In the genomic region with DNA sequence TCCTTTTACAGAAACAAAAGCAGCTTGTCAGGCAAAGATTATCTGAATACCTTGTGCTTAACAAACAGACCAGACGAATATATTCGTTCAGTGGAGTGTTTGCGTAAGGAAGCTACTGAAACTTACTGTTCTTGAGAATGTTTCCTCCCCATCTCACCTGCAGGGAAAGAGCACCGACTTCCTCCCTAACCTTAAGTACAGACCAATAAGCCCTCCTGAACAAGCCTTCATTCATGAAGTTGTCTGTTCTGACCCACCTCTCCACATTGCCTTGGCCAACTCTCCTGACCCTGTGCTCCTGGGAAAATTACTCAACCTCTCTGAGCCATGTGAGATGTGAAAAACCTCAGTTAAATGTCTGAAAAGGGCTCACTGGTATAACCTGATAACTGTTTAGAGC, we compare ENCODE assay signal across 13 cellular contexts. TPM values are rescaled to one million over a fixed set of nuclear protein-coding genes. Genes with fewer than 3 reads are reported as not detected.
A peak's percentile ranks its signal among the peaks of the same experiment; 100 is the strongest.
DNase-seq lines count a peak whose midpoint lies in the region; ATAC-seq and TF ChIP-seq lines count a peak whose summit lies in the region.
"Had no signal": no experiment of that assay in that cellular context is flagged by ENCODE, and none has a peak within 500 bp of the region (broad histone marks: within the 10 kb centered on the region; RNA-seq: fewer than 3 reads in every experiment).

No MANE protein-coding gene starts in this region.

- no peaks in the 10 kb centered on the region for H3K27me3 Mint-ChIP-seq in MCF 10A (ENCODE audit: insufficient read depth, unreplicated experiment)
- H3K27me3 Mint-ChIP-seq in activated CD8-positive, alpha-beta T cell treated with anti-CD3 and anti-CD28 coated beads, Interleukin-2, amount 10 ng/mL, durations not matched to agents 7 days and 5 days (ENCODE audit: low read depth): no peaks in the 10 kb centered on the region
- H3K27me3 Mint-ChIP-seq: dendritic cell treated with granulocyte-macrophage colony-stimulating factor and Interleukin-4, amounts not matched to agents 40 ng/mL and 50 ng/mL, for 4 days had no signal

- H3K36me3 ChIP-seq in breast epithelium (no peaks in the 10 kb centered on the region), lower lobe of right lung (no peaks in the 10 kb centered on the region)
- H3K36me3 ChIP-seq: BE2C had no signal

- CTCF ChIA-PET in MCF 10A (lab: Yijun Ruan, JAX): interaction anchor here (1.0 to 1.6 kb wide), 2 partner anchors 17 to 125 kb away, joined by 4 read pairs; no protein-coding TSS in a partner anchor
- CTCF ChIA-PET in activated CD8-positive, alpha-beta T cell treated with anti-CD3 and anti-CD28 coated beads, Interleukin-2, amount 10 ng/mL, durations not matched to agents 7 days and 5 days (lab: Charles Lee): interaction anchor here (1.0 to 1.1 kb wide), 2 partner anchors 17 to 32 kb away, joined by 4 to 5 read pairs; no protein-coding TSS in a partner anchor

- peaks cover 14% of the 10 kb centered on the region for H3K4me1 Mint-ChIP-seq in MCF 10A (ENCODE audit: insufficient read depth, unreplicated experiment)
- peaks cover 41% of the 10 kb centered on the region for H3K4me1 Mint-ChIP-seq in activated CD8-positive, alpha-beta T cell treated with anti-CD3 and anti-CD28 coated beads, Interleukin-2, amount 10 ng/mL, durations not matched to agents 7 days and 5 days (ENCODE audit: low read depth)

- H3K4me1 ChIP-seq in breast epithelium (no peaks in the 10 kb centered on the region), lower lobe of right lung (peaks cover 21% of the 10 kb centered on the region)
- H3K4me1 ChIP-seq: BE2C had no signal

- no peak overlapping the region for H3K27ac Mint-ChIP-seq in MCF 10A (ENCODE audit: low read depth, unreplicated experiment)
- H3K27ac Mint-ChIP-seq in activated CD8-positive, alpha-beta T cell treated with anti-CD3 and anti-CD28 coated beads, Interleukin-2, amount 10 ng/mL, durations not matched to agents 7 days and 5 days: peak overlapping the region; percentile 56
- H3K27ac Mint-ChIP-seq: dendritic cell treated with granulocyte-macrophage colony-stimulating factor and Interleukin-4, amounts not matched to agents 40 ng/mL and 50 ng/mL, for 4 days; nephron had no signal

- TF ChIP-seq POLR2A in breast epithelium (IDR thresholded peaks at IDR 0.05): no peak

- H3K9me3 ChIP-seq in breast epithelium (no peaks in the 10 kb centered on the region), lower lobe of right lung (no peaks in the 10 kb centered on the region)
- H3K9me3 ChIP-seq: BE2C had no signal

- intact Hi-C loops in breast epithelium (cut with DNase I; ENCODE audit: low total_unique reads): no loop called here
- intact Hi-C loops in MCF 10A (cut with micrococcal nuclease): no loop called here
- intact Hi-C loops in lower lobe of right lung (cut with DNase I): no loop called here
- intact Hi-C loops in posterior vena cava (cut with DNase I): no loop called here

- H3K27me3 ChIP-seq in breast epithelium: no peaks in the 10 kb centered on the region
- H3K27me3 ChIP-seq in lower lobe of right lung (ENCODE audit: low read depth): no peaks in the 10 kb centered on the region
- H3K27me3 ChIP-seq: BE2C had no signal

- no peak overlapping the region for H3K4me3 ChIP-seq in breast epithelium
- H3K4me3 ChIP-seq in lower lobe of right lung: no peak overlapping the region

- peak overlapping the region; percentile 16 to 72 for H3K27ac ChIP-seq in breast epithelium
- peak overlapping the region; percentile 42 for H3K27ac ChIP-seq in lower lobe of right lung

- H3K9me3 Mint-ChIP-seq in MCF 10A (ENCODE audit: unreplicated experiment): no peaks in the 10 kb centered on the region
- H3K9me3 Mint-ChIP-seq in activated CD8-positive, alpha-beta T cell treated with anti-CD3 and anti-CD28 coated beads, Interleukin-2, amount 10 ng/mL, durations not matched to agents 7 days and 5 days (ENCODE audit: insufficient read depth): no peaks in the 10 kb centered on the region
- H3K9me3 Mint-ChIP-seq: dendritic cell treated with granulocyte-macrophage colony-stimulating factor and Interleukin-4, amounts not matched to agents 40 ng/mL and 50 ng/mL, for 4 days; nephron had no signal

- H3K4me3 Mint-ChIP-seq in MCF 10A (ENCODE audit: unreplicated experiment): no peak overlapping the region
- H3K4me3 Mint-ChIP-seq in activated CD8-positive, alpha-beta T cell treated with anti-CD3 and anti-CD28 coated beads, Interleukin-2, amount 10 ng/mL, durations not matched to agents 7 days and 5 days: no peak overlapping the region
- H3K4me3 Mint-ChIP-seq: dendritic cell treated with granulocyte-macrophage colony-stimulating factor and Interleukin-4, amounts not matched to agents 40 ng/mL and 50 ng/mL, for 4 days; nephron had no signal

- POLR2A ChIA-PET in MCF 10A (lab: Yijun Ruan, JAX): interaction anchor here (2.0 kb wide), 1 partner anchor 33 kb away, joined by 7 read pairs; no protein-coding TSS in a partner anchor
- POLR2A ChIA-PET in activated CD8-positive, alpha-beta T cell treated with anti-CD3 and anti-CD28 coated beads, Interleukin-2, amount 10 ng/mL, durations not matched to agents 7 days and 5 days (lab: Charles Lee): interaction anchor here (2.5 kb wide), 1 partner anchor 17 kb away, joined by 10 read pairs; no protein-coding TSS in a partner anchor

- no TSS peak for BruUV-seq in MCF 10A (replicated peaks; lab: Mats Ljungman, UMichigan)

- H3K36me3 Mint-ChIP-seq in MCF 10A (ENCODE audit: insufficient read depth, unreplicated experiment): peaks cover 10% of the 10 kb centered on the region
- peaks cover 21% of the 10 kb centered on the region for H3K36me3 Mint-ChIP-seq in activated CD8-positive, alpha-beta T cell treated with anti-CD3 and anti-CD28 coated beads, Interleukin-2, amount 10 ng/mL, durations not matched to agents 7 days and 5 days (ENCODE audit: low read depth)

- TF ChIP-seq CTCF in breast epithelium (IDR thresholded peaks at IDR 0.05) (no peak), MCF 10A (IDR thresholded peaks at IDR 0.05; ENCODE audit: unreplicated experiment) (no peak), lower lobe of right lung (IDR thresholded peaks at IDR 0.05) (no peak)

- DNase-seq in breast epithelium (ENCODE audit: low spot score in 2 of 2) (no peak), MCF 10A (ENCODE audit: unreplicated experiment) (no peak), lower lobe of right lung (no peak), posterior vena cava (ENCODE audit: low spot score) (no peak), NCI-H1694 treated with DMSO at 0.1 percent for 48 hours (lab: John Stamatoyannopoulos, UW) (no peak)
- no peak for DNase-seq in activated CD8-positive, alpha-beta T cell treated with anti-CD3 and anti-CD28 coated beads, Interleukin-2, amount 10 ng/mL, durations not matched to agents 7 days and 5 days
- DNase-seq: activated effector memory CD4-positive, alpha-beta T cell treated with Interleukin-2 at 50 U/mL for 16 hours; BE2C; NCI-H1105 treated with DMSO at 0.1 percent for 48 hours had no signal

- ATAC-seq in activated CD8-positive, alpha-beta T cell treated with anti-CD3 and anti-CD28 coated beads, Interleukin-2, amount 10 ng/mL, durations not matched to agents 7 days and 5 days: peak; percentile 25
- peak; percentile 49 to 74 for ATAC-seq in lower lobe of right lung
- no peak for ATAC-seq in GM21447 (IDR thresholded peaks at IDR 0.05; ENCODE audit: unreplicated experiment)
- ATAC-seq in GM21360 (IDR thresholded peaks at IDR 0.05; ENCODE audit: unreplicated experiment): no peak

RNA-seq across cellular contexts. Expression of a gene that starts 35.2 kb away (rescaled TPM):
- total RNA-seq in breast epithelium: 10 to 100 TPM; 16.4 to 22.9 (median 19.2) TPM
- total RNA-seq in MCF 10A (2022): 13.8 and 14.6 TPM in 2 replicates
- total RNA-seq in activated CD8-positive, alpha-beta T cell treated with anti-CD3 and anti-CD28 coated beads, Interleukin-2, amount 10 ng/mL, durations not matched to agents 7 days and 5 days: 10 to 100 TPM; 33.4 to 34.8 TPM
- total RNA-seq in lower lobe of right lung: 12.6 TPM
- 10 to 100 TPM; 16.3 to 20.2 TPM for total RNA-seq in posterior vena cava

Comparison
In these comparisons a context has a peak if more than half of its experiments do, and no peak if none do; other contexts are left out.
1. ATAC-seq: peak in activated CD8-positive, alpha-beta T cell treated with anti-CD3 and anti-CD28 coated beads, Interleukin-2, amount 10 ng/mL, durations not matched to agents 7 days and 5 days (single experiment) and lower lobe of right lung (2 of 2); none in GM21447 (single experiment) and GM21360 (single experiment).